ENCODE assay signal across 8 cellular contexts in genomic region chr19:32675720-32676185, GRCh38. TPM values are rescaled to one million over a fixed set of nuclear protein-coding genes. Genes with fewer than 3 reads are reported as not detected.
A peak's percentile ranks its signal among the peaks of the same experiment; 100 is the strongest.
DNase-seq lines count a peak whose midpoint lies in the region; ATAC-seq and TF ChIP-seq lines count a peak whose summit lies in the region.

Gene RGS9BP (plus strand): TSS chr19:32675848. CDS start chr19:32676264, 416 bp downstream.

- in situ Hi-C loops in transverse colon (cut with MboI; ENCODE audit: low pct_ligation_motif_present in 1 of 4, low pct_unique_long_range_greater_than_20kb in 1 of 4, low sequenced_read_pairs in 3 of 4), result no loop called here

- intact Hi-C loops in head of caudate nucleus (cut with DNase I) (no loop called here), transverse colon (cut with DNase I; ENCODE audit: low total_unique reads) (no loop called here)

- WGBS in transverse colon (ENCODE audit: low coverage in 1 of 2), 2 donors, result 0% methylated on average over 7 of the region's 53 CpGs; no CpG with 5 or more reads in 1 of the 2 donors

- H3K9me3 ChIP-seq in transverse colon, result no peaks in the 10 kb centered on the region

- H3K27ac ChIP-seq in transverse colon, result peak within 1 kb of the TSS; percentile 85 to 93 (median 87)

- TF ChIP-seq EP300 in transverse colon (IDR thresholded peaks at IDR 0.05; ENCODE audit: low read depth), result no peak

- peak; percentile 66 for DNase-seq in NCI-H1436 (lab: John Stamatoyannopoulos, UW)
- no peak for DNase-seq in NCI-H1436 treated with DMSO at 0.1 percent for 48 hours (lab: John Stamatoyannopoulos, UW)
- peak; percentile 38 for DNase-seq in Jurkat, Clone E6-1 (ENCODE audit: low read depth, low spot score)
- peak; percentile 67 for DNase-seq in SK-N-DZ (ENCODE audit: low spot score)
- DNase-seq in activated naive CD4-positive, alpha-beta T cell treated with anti-CD3 and anti-CD28 coated beads, Interleukin-2, amount 50 U/mL, for 72 hours (ENCODE audit: low spot score in 2 of 2), result peak in 1 of 2 donors; percentile 64
- DNase-seq in head of caudate nucleus, result peak; percentile 57 to 91 (median 79)
- peak; percentile 64 for DNase-seq in occipital lobe (lab: John Stamatoyannopoulos, UW)
- DNase-seq in transverse colon, result peak; percentile 87

- peak; percentile 55 to 56 for ATAC-seq in activated naive CD4-positive, alpha-beta T cell treated with anti-CD3 and anti-CD28 coated beads, Interleukin-2, amount 50 U/mL, for 72 hours

- H3K4me3 ChIP-seq in Jurkat, Clone E6-1 (ENCODE audit: low read length), result peak within 1 kb of the TSS; percentile 70
- H3K4me3 ChIP-seq in transverse colon, result peak within 1 kb of the TSS; percentile 64 to 88 (median 84)

- peaks cover 31% of the 10 kb centered on the region for H3K27me3 ChIP-seq in transverse colon

- no peak for TF ChIP-seq CTCF in transverse colon (IDR thresholded peaks at IDR 0.05)

- no peak for TF ChIP-seq POLR2A in transverse colon (IDR thresholded peaks at IDR 0.05)

- H3K36me3 ChIP-seq in transverse colon, result no peaks in the 10 kb centered on the region

- no peaks in the 10 kb centered on the region for H3K9me3 Mint-ChIP-seq in activated naive CD4-positive, alpha-beta T cell treated with anti-CD3 and anti-CD28 coated beads, Interleukin-2, amount 50 U/mL, for 72 hours

- H3K4me1 ChIP-seq in transverse colon, result peaks cover 9 to 30% (median 22%) of the 10 kb centered on the region in 4 donors

- H3K36me3 Mint-ChIP-seq in activated naive CD4-positive, alpha-beta T cell treated with anti-CD3 and anti-CD28 coated beads, Interleukin-2, amount 50 U/mL, for 72 hours, result peaks cover 0 to 5% of the 10 kb centered on the region in 2 donors

- peak within 1 kb of the TSS in 1 of 2 donors; percentile 66 for H3K27ac Mint-ChIP-seq in activated naive CD4-positive, alpha-beta T cell treated with anti-CD3 and anti-CD28 coated beads, Interleukin-2, amount 50 U/mL, for 72 hours

RNA-seq across cellular contexts. Expression of gene RGS9BP, which starts in this region (rescaled TPM):
- not detected for polyA plus RNA-seq in Jurkat, Clone E6-1 (2012; ENCODE audit: insufficient read depth, insufficient read length)
- polyA plus RNA-seq in SK-N-DZ (2014; cell fraction: cytosol; rRNA removed), result 0.37 and 1.0 TPM in 2 replicates
- 0.24 and 0.31 TPM in 2 replicates for polyA plus RNA-seq in SK-N-DZ (2014; cell fraction: nucleus; rRNA removed)
- total RNA-seq in activated naive CD4-positive, alpha-beta T cell treated with anti-CD3 and anti-CD28 coated beads, Interleukin-2, amount 50 U/mL, for 72 hours, result under 1 TPM in 1 of 2 donors, not detected in 1; 0.39 TPM
- total RNA-seq in occipital lobe, result 0.78 TPM
- total RNA-seq in transverse colon, result under 1 TPM in 3 of 4 donors, not detected in 1; 0.14 to 0.60 (median 0.16) TPM

Comparison
In these comparisons a context has a peak if more than half of its experiments do, and no peak if none do; other contexts are left out.
1. Peak in ATAC-seq in activated naive CD4-positive, alpha-beta T cell treated with anti-CD3 and anti-CD28 coated beads, Interleukin-2, amount 50 U/mL, for 72 hours; RNA of the gene not detected or under 1 TPM.
2. Peak in DNase-seq in occipital lobe; RNA of the gene not detected or under 1 TPM.
3. Peak in DNase-seq, H3K4me3 ChIP-seq and H3K27ac ChIP-seq in transverse colon; RNA of the gene not detected or under 1 TPM.